In the genomic region with DNA sequence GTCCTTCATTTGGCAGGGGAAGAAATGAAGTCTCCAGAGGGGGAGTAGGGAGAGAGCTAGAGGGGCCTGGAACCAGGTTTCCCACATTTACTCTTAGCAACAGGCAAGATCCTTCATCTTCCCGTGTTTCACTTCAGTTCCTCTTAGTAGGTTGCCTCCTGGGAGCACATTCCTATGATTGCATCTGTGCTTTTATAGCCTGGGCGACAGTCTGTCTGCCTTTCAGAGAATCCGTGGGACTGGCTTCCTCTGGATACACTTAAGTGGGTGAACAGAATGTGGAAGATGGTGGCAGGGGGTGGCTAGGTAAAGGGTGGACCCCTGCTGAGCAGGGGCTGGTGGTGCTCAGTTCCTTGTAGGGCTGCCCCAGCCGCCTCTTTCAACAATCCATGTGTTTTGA, we compare ENCODE assay signal across 20 cellular contexts.
"Had no signal": no experiment of that assay in that cellular context is flagged by ENCODE, and none has a peak within 500 bp of the region (broad histone marks: within the 10 kb centered on the region; RNA-seq: fewer than 3 reads in every experiment).

No MANE protein-coding gene starts in this region.

- H3K27ac ChIP-seq: brain microvascular endothelial cell, left lung, thoracic aorta had no signal

- ATAC-seq: activated CD8-positive, alpha-beta T cell treated with anti-CD3 and anti-CD28 coated beads, Interleukin-2, amount 10 ng/mL, durations not matched to agents 7 days and 5 days; left lung; SK-N-SH treated with all-trans-retinoic acid at 6 μM for 48 hours; stimulated activated naive CD8-positive, alpha-beta T cell treated with anti-CD3 and anti-CD28 coated beads, Interleukin-15, amount 100 ng/mL, for 72 hours; T-cell had no signal

- H3K4me1 Mint-ChIP-seq: activated CD4-positive, alpha-beta T cell treated with anti-CD3 and anti-CD28 coated beads, Interleukin-2, amount 10 ng/mL, durations not matched to agents 7 days and 5 days had no signal

- H3K9me3 ChIP-seq: left lung, thoracic aorta had no signal

- H3K27me3 Mint-ChIP-seq: activated CD4-positive, alpha-beta T cell treated with anti-CD3 and anti-CD28 coated beads, Interleukin-2, amount 10 ng/mL, durations not matched to agents 7 days and 5 days; activated T-cell treated with anti-CD3 and anti-CD28 coated beads, Interleukin-2, amount 50 U/mL, for 24 hours; progenitor cell of endocrine pancreas; stimulated activated naive CD8-positive, alpha-beta T cell treated with anti-CD3 and anti-CD28 coated beads, Interleukin-15, amount 100 ng/mL, for 72 hours; T-cell had no signal

- H3K27ac Mint-ChIP-seq: activated CD4-positive, alpha-beta T cell treated with anti-CD3 and anti-CD28 coated beads, Interleukin-2, amount 10 ng/mL, durations not matched to agents 7 days and 5 days; activated CD8-positive, alpha-beta T cell treated with anti-CD3 and anti-CD28 coated beads, Interleukin-2, amount 10 ng/mL, durations not matched to agents 7 days and 5 days; activated naive CD4-positive, alpha-beta T cell treated with anti-CD3 and anti-CD28 coated beads for 36 hours; activated T-cell treated with anti-CD3 and anti-CD28 coated beads, Interleukin-2, amount 50 U/mL, for 24 hours; activated T-helper 2 cell treated with anti-CD3 and anti-CD28 coated beads, Interferon-gamma antibody, Interleukin-2, Interleukin-4, amounts not matched to agents 10 μg/mL and 5 μg/mL and 100 μg/mL, durations not matched to agents 14 hours and 24 hours and 36 hours; progenitor cell of endocrine pancreas; T-cell had no signal

- H3K4me3 Mint-ChIP-seq: activated CD4-positive, alpha-beta T cell treated with anti-CD3 and anti-CD28 coated beads, Interleukin-2, amount 10 ng/mL, durations not matched to agents 7 days and 5 days; activated CD8-positive, alpha-beta T cell treated with anti-CD3 and anti-CD28 coated beads, Interleukin-2, amount 10 ng/mL, durations not matched to agents 7 days and 5 days; activated naive CD4-positive, alpha-beta T cell treated with anti-CD3 and anti-CD28 coated beads for 36 hours; activated T-cell treated with anti-CD3 and anti-CD28 coated beads, Interleukin-2, amount 50 U/mL, for 24 hours; stimulated activated naive CD8-positive, alpha-beta T cell treated with anti-CD3 and anti-CD28 coated beads, Interleukin-15, amount 100 ng/mL, for 72 hours; T-cell had no signal

- H3K4me3 ChIP-seq: left lung, thoracic aorta had no signal

- H3K9me3 Mint-ChIP-seq: activated CD4-positive, alpha-beta T cell treated with anti-CD3 and anti-CD28 coated beads, Interleukin-2, amount 10 ng/mL, durations not matched to agents 7 days and 5 days; activated naive CD4-positive, alpha-beta T cell treated with anti-CD3 and anti-CD28 coated beads for 36 hours; activated T-cell treated with anti-CD3 and anti-CD28 coated beads, Interleukin-2, amount 50 U/mL, for 24 hours; activated T-helper 2 cell treated with anti-CD3 and anti-CD28 coated beads, Interferon-gamma antibody, Interleukin-2, Interleukin-4, amounts not matched to agents 10 μg/mL and 5 μg/mL and 100 μg/mL, durations not matched to agents 14 hours and 24 hours and 36 hours; stimulated activated naive CD8-positive, alpha-beta T cell treated with anti-CD3 and anti-CD28 coated beads, Interleukin-15, amount 100 ng/mL, for 72 hours; T-cell had no signal

- DNase-seq: activated CD4-positive, alpha-beta T cell treated with anti-CD3 and anti-CD28 coated beads, Interleukin-2, amount 10 ng/mL, durations not matched to agents 7 days and 5 days; activated CD8-positive, alpha-beta T cell treated with anti-CD3 and anti-CD28 coated beads, Interleukin-2, amount 10 ng/mL, durations not matched to agents 7 days and 5 days; activated naive CD4-positive, alpha-beta T cell treated with anti-CD3 and anti-CD28 coated beads for 36 hours; activated T-cell treated with anti-CD3 and anti-CD28 coated beads, Interleukin-2, amount 50 U/mL, for 24 hours; anterior cingulate cortex; brain microvascular endothelial cell; central memory CD4-positive, alpha-beta T cell; cortex of kidney; effector CD4-positive, alpha-beta T cell; hippocampal formation; left lung; stimulated activated CD4-positive, alpha-beta T cell treated with anti-CD3 and anti-CD28 coated beads, Interleukin-15, amount 100 ng/mL, for 24 hours; stimulated activated CD4-positive, alpha-beta T cell treated with anti-CD3 and anti-CD28 coated beads, Interleukin-2, amount 100 ng/mL, for 48 hours; stimulated activated naive CD8-positive, alpha-beta T cell treated with anti-CD3 and anti-CD28 coated beads, Interleukin-15, amount 100 ng/mL, for 72 hours; T-cell; T1000 had no signal

- H3K36me3 ChIP-seq: brain microvascular endothelial cell, left lung, thoracic aorta had no signal

- H3K27me3 ChIP-seq: brain microvascular endothelial cell, left lung had no signal
